2 cellular contexts compared by ENCODE assay signal in genomic region chr4:12902735-12903134, GRCh38.
A peak's percentile ranks its signal among the peaks of the same experiment; 100 is the strongest.
TF ChIP-seq lines count a peak whose summit lies in the region.

No MANE protein-coding gene starts in this region.

TF ChIP-seq in HepG2, 621 proteins besides CTCF, POLR2A, EP300 and RAD21 (continued from another document):
- TF ChIP-seq ZNF292 (CRISPR knock-in tag; IDR thresholded peaks at IDR 0.05; ENCODE audit: borderline replicate concordance, low read depth), result no peak
- TF ChIP-seq ZBTB21 (CRISPR knock-in tag; IDR thresholded peaks at IDR 0.05), result peak; percentile 82; the same call in 1 of the 2 replicates
- peak; percentile 50 for TF ChIP-seq CREB1 (IDR thresholded peaks at IDR 0.05)
- no peak for TF ChIP-seq CREB1 (CRISPR knock-in tag; IDR thresholded peaks at IDR 0.05)
- TF ChIP-seq SOX13 (IDR thresholded peaks at IDR 0.05), result no peak
- TF ChIP-seq SOX13 (CRISPR knock-in tag; conservative IDR thresholded peaks at IDR 0.05 in 1 of 2, IDR thresholded peaks at IDR 0.05 in 1 of 2), result 0 out of 4 replicates have a peak, but pooled peaks of 1 of the 2 experiments have one; percentile 23
TF ChIP-seq in HepG2: peak in this region for 4.

TF ChIP-seq in WTC11, 78 proteins besides CTCF, POLR2A, EP300 and RAD21 (continued from another document):
- TF ChIP-seq AR (CRISPR knock-in tag; IDR thresholded peaks at IDR 0.05), result no peak
- no peak for TF ChIP-seq PREB (CRISPR knock-in tag; IDR thresholded peaks at IDR 0.05; ENCODE audit: borderline replicate concordance)
- TF ChIP-seq SOX15 (CRISPR knock-in tag; IDR thresholded peaks at IDR 0.05), result no peak
- TF ChIP-seq ZNF138 (CRISPR knock-in tag; conservative IDR thresholded peaks at IDR 0.05), result no peak
- TF ChIP-seq NR3C1 (CRISPR knock-in tag; conservative IDR thresholded peaks at IDR 0.05; ENCODE audit: low read depth), result no peak
- TF ChIP-seq SMAD4 (CRISPR knock-in tag; IDR thresholded peaks at IDR 0.05), result no peak
